1 cellular context compared by ENCODE assay signal in the genomic region with DNA sequence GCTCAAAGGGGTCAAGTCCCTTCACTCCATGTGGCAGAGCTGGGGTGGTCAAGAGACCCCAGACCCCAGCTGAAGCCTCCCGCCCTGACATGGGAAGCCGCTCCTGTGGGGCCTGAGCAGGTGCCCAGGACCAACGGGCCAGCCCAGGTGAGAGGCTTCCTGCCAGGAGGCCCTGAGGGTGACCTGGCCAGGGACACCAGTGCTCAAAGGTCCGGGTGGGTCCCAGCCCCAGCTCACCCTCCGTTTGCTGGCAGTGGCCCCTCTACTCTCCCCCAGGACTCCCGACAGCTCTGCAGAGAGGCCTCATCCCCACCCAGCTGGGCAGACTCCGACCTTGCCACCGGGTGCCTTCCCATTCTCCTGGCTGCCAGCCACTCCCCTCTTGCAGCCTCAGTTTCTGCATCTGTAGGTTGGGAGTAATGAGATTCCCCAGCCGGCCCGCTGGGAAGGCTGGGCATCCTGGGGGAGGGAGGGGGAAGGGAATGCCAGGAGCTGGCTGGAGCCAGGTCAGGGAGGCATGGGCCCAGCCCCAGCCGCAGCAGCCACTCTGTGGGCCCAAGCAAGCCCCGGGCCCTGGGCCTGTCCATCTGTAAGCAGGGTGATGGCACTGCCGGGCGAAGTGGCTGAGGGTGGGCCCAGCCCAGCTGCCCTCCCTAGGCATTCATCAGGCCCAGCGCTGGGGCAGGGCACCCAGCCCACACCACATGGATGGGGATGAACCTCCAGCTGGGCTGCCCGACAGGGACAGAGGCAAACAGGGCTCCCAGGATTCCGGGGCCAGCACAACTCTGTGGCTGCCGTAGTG.
TF ChIP-seq lines count a peak whose summit lies in the region.

No MANE protein-coding gene starts in this region.

TF ChIP-seq in SK-N-SH, 30 proteins besides CTCF, POLR2A, EP300 and RAD21:
- TF ChIP-seq MEF2A (IDR thresholded peaks at IDR 0.05; ENCODE audit: borderline replicate concordance, low read depth) (no peak), SMC3 (IDR thresholded peaks at IDR 0.05; ENCODE audit: low read depth, low read length) (no peak), JUND (IDR thresholded peaks at IDR 0.05) (no peak), NRF1 (IDR thresholded peaks at IDR 0.05; ENCODE audit: low read depth, low read length) (no peak), NFIC (IDR thresholded peaks at IDR 0.05; ENCODE audit: borderline replicate concordance) (no peak), TCF12 (IDR thresholded peaks at IDR 0.05) (no peak), FOXJ3 (CRISPR knock-in tag; IDR thresholded peaks at IDR 0.05) (no peak), GATA2 (CRISPR knock-in tag; IDR thresholded peaks at IDR 0.05) (no peak), TAF1 (IDR thresholded peaks at IDR 0.05; ENCODE audit: borderline replicate concordance, low read depth, low read length) (no peak)
- TF ChIP-seq, protein P1, sequence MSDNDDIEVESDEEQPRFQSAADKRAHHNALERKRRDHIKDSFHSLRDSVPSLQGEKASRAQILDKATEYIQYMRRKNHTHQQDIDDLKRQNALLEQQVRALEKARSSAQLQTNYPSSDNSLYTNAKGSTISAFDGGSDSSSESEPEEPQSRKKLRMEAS (IDR thresholded peaks at IDR 0.05; ENCODE audit: low read depth), result no peak
- TF ChIP-seq, protein P2, sequence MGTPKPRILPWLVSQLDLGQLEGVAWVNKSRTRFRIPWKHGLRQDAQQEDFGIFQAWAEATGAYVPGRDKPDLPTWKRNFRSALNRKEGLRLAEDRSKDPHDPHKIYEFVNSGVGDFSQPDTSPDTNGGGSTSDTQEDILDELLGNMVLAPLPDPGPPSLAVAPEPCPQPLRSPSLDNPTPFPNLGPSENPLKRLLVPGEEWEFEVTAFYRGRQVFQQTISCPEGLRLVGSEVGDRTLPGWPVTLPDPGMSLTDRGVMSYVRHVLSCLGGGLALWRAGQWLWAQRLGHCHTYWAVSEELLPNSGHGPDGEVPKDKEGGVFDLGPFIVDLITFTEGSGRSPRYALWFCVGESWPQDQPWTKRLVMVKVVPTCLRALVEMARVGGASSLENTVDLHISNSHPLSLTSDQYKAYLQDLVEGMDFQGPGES (IDR thresholded peaks at IDR 0.05; ENCODE audit: low read depth, low read length), result no peak
TF ChIP-seq in SK-N-SH: peak in this region for 0.
